28 cellular contexts compared by ENCODE assay signal in the genomic region with DNA sequence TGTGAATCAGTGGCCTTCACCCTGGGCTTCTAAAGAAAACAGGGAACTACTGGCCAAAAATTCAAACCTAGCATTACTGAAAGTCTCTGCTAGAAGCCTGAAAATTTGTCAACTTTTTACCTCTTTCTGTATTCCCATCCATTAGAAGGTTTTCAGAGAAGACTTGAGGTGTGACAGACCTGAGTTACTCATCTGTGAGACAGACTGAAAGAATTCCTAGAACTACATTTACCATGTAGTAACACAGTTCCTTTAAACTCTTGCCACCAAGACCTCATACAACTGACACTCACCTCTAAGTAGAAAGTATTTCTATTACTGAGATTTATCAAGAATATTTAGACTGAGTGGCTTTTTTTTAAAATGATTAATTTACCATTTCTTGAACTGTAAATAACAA.
"Had no signal": no experiment of that assay in that cellular context is flagged by ENCODE, and none has a peak within 500 bp of the region (broad histone marks: within the 10 kb centered on the region; RNA-seq: fewer than 3 reads in every experiment).

No MANE protein-coding gene starts in this region.

- DNase-seq: activated CD4-positive, alpha-beta memory T cell treated with anti-CD3 and anti-CD28 coated beads, Interleukin-2, amount 10 ng/mL, durations not matched to agents 7 days and 5 days; activated CD4-positive, alpha-beta T cell treated with anti-CD3 and anti-CD28 coated beads, Interleukin-2, amount 10 ng/mL, durations not matched to agents 24 days and 14 days; activated CD8-positive, alpha-beta memory T cell treated with anti-CD3 and anti-CD28 coated beads, Interleukin-2, amount 50 U/mL, for 48 hours; activated effector memory CD4-positive, alpha-beta T cell treated with Interleukin-2 at 50 U/mL for 16 hours; activated naive CD4-positive, alpha-beta T cell treated with Interleukin-2 at 50 U/mL for 16 hours; anterior cingulate cortex; body of pancreas; cerebellar nuclear complex; foreskin melanocyte; left cardiac atrium; left ventricle myocardium superior; nephron progenitor cell; ovary; right lobe of liver; stimulated activated CD4-positive, alpha-beta T cell treated with anti-CD3 and anti-CD28 coated beads, Interleukin-12 subunit alpha, Interleukin-12 subunit beta, amount 100 ng/mL, for 4 hours; stimulated activated CD4-positive, alpha-beta T cell treated with anti-CD3 and anti-CD28 coated beads, Interleukin-4, amount 100 ng/mL, for 1 hour; uterus had no signal

- H3K27ac ChIP-seq: body of pancreas, cardiac muscle cell, coronary artery, esophagus muscularis mucosa, neutrophil, ovary, right lobe of liver, thoracic aorta, uterus had no signal

- H3K27ac Mint-ChIP-seq: activated CD4-positive, alpha-beta memory T cell treated with anti-CD3 and anti-CD28 coated beads, Interleukin-2, amount 10 ng/mL, durations not matched to agents 7 days and 5 days; activated CD4-positive, alpha-beta T cell treated with anti-CD3 and anti-CD28 coated beads, Interleukin-2, amount 10 ng/mL, durations not matched to agents 24 days and 14 days; activated naive CD8-positive, alpha-beta T cell; progenitor cell of endocrine pancreas; stimulated activated naive CD8-positive, alpha-beta T cell treated with anti-CD3 and anti-CD28 coated beads, Interleukin-15, Interleukin-2, amounts not matched to agents 100 ng/mL and 50 ng/mL, for 24 hours; type B pancreatic cell had no signal

- H3K9me3 Mint-ChIP-seq: activated CD4-positive, alpha-beta memory T cell treated with anti-CD3 and anti-CD28 coated beads, Interleukin-2, amount 10 ng/mL, durations not matched to agents 7 days and 5 days; activated CD4-positive, alpha-beta T cell treated with anti-CD3 and anti-CD28 coated beads, Interleukin-2, amount 10 ng/mL, durations not matched to agents 24 days and 14 days; nephron progenitor cell; stimulated activated naive CD8-positive, alpha-beta T cell treated with anti-CD3 and anti-CD28 coated beads, Interleukin-15, Interleukin-2, amounts not matched to agents 100 ng/mL and 50 ng/mL, for 24 hours; type B pancreatic cell had no signal

- H3K27me3 ChIP-seq: body of pancreas, cardiac muscle cell, esophagus muscularis mucosa, neutrophil, ovary, right lobe of liver, uterus had no signal

- H3K9me3 ChIP-seq: body of pancreas, esophagus muscularis mucosa, neutrophil, ovary, right lobe of liver, thoracic aorta, uterus had no signal

- H3K36me3 ChIP-seq: ovary, uterus had no signal

- H3K27me3 Mint-ChIP-seq: activated CD4-positive, alpha-beta memory T cell treated with anti-CD3 and anti-CD28 coated beads, Interleukin-2, amount 10 ng/mL, durations not matched to agents 7 days and 5 days; activated CD4-positive, alpha-beta T cell treated with anti-CD3 and anti-CD28 coated beads, Interleukin-2, amount 10 ng/mL, durations not matched to agents 24 days and 14 days; activated naive CD8-positive, alpha-beta T cell; progenitor cell of endocrine pancreas; stimulated activated naive CD8-positive, alpha-beta T cell treated with anti-CD3 and anti-CD28 coated beads, Interleukin-15, Interleukin-2, amounts not matched to agents 100 ng/mL and 50 ng/mL, for 24 hours; type B pancreatic cell had no signal

- H3K4me3 Mint-ChIP-seq: activated CD4-positive, alpha-beta memory T cell treated with anti-CD3 and anti-CD28 coated beads, Interleukin-2, amount 10 ng/mL, durations not matched to agents 7 days and 5 days; activated CD4-positive, alpha-beta T cell treated with anti-CD3 and anti-CD28 coated beads, Interleukin-2, amount 10 ng/mL, durations not matched to agents 24 days and 14 days; activated naive CD8-positive, alpha-beta T cell; nephron progenitor cell; stimulated activated naive CD8-positive, alpha-beta T cell treated with anti-CD3 and anti-CD28 coated beads, Interleukin-15, Interleukin-2, amounts not matched to agents 100 ng/mL and 50 ng/mL, for 24 hours; type B pancreatic cell had no signal

- FAIRE-seq: endothelial cell of umbilical vein, islet of Langerhans had no signal

- H3K4me3 ChIP-seq: body of pancreas, cardiac muscle cell, coronary artery, esophagus muscularis mucosa, ovary, right lobe of liver, thoracic aorta, uterus had no signal

- ATAC-seq: body of pancreas, left cardiac atrium, left ventricle myocardium superior, right lobe of liver had no signal
